ENCODE assay signal across 22 cellular contexts in the genomic region with DNA sequence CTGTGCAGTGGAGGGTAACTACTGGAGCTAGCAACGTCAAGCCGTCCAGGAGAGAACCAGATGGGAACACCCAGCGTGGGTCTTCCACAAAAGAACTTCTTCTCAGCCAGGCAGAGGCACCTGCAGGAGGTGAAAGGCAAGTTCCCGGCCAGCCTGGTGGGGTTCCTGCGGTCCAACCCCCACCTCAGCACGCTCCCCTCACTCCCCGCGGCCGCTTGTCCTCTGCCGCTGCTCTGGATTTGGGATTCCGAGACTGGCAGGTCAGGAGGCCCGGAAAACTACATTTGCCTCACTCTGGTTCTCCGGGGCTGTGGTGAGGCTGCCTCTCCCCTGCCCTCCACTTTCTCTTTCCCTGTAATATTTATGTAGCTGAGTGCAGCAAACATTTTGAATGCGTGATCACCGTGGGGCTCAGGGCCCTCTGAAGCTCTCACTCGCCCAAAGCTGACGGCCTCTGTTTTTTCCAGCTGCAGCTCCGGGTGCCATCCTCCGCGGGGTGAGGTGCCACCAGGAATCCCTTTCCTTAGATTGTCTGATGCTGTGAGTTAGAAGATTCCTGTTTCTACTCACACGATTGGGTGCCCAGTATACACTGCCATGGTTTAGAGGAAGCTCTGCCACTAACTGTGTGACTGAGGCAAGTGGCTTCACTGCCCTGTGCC.
"Had no signal": no experiment of that assay in that cellular context is flagged by ENCODE, and none has a peak within 500 bp of the region (broad histone marks: within the 10 kb centered on the region; RNA-seq: fewer than 3 reads in every experiment).

No MANE protein-coding gene starts in this region.

- DNase-seq: activated B cell treated with CpG ODN at 0.5 μM for 24 hours; activated CD4-positive, alpha-beta T cell treated with anti-CD3 and anti-CD28 coated beads, Interleukin-2, amount 10 ng/mL, durations not matched to agents 7 days and 5 days; activated CD8-positive, alpha-beta memory T cell treated with anti-CD3 and anti-CD28 coated beads for 24 hours; activated T-cell treated with anti-CD3 and anti-CD28 coated beads for 4 hours; amygdala; body of pancreas; central memory CD4-positive, alpha-beta T cell; cortex of kidney; effector CD8-positive, alpha-beta T cell; foreskin fibroblast; glutamatergic neuron; hypothalamus; kidney glomerular epithelial cell; stimulated activated CD4-positive, alpha-beta T cell treated with anti-CD3 and anti-CD28 coated beads, Interleukin-12 subunit alpha, Interleukin-12 subunit beta, amount 100 ng/mL, for 4 hours; stimulated activated CD4-positive, alpha-beta T cell treated with anti-CD3 and anti-CD28 coated beads, Interleukin-2, amount 100 ng/mL, for 24 hours; thyroid gland had no signal

- H3K27ac Mint-ChIP-seq: activated B cell treated with CpG ODN at 0.5 μM for 24 hours; activated CD4-positive, alpha-beta T cell treated with anti-CD3 and anti-CD28 coated beads, Interleukin-2, amount 10 ng/mL, durations not matched to agents 7 days and 5 days; activated naive CD4-positive, alpha-beta T cell treated with anti-CD3 and anti-CD28 coated beads, Interleukin-2, amount 50 U/mL, for 72 hours; activated T-helper 2 cell treated with anti-CD3 and anti-CD28 coated beads, Interferon-gamma antibody, Interleukin-2, Interleukin-4, amounts not matched to agents 10 μg/mL and 5 μg/mL and 100 μg/mL, durations not matched to agents 14 hours and 24 hours and 36 hours; nephron; stimulated activated effector memory CD8-positive, alpha-beta T cell treated with anti-CD3 and anti-CD28 coated beads, Interleukin-12 subunit alpha, Interleukin-12 subunit beta, amount 100 ng/mL, for 72 hours; T-helper 2 cell treated with Interferon-gamma antibody and Interleukin-4, amounts not matched to agents 5 μg/mL and 100 μg/mL, for 36 hours had no signal

- H3K27ac ChIP-seq: body of pancreas, ovary, thyroid gland had no signal

- H3K4me3 Mint-ChIP-seq: activated B cell treated with CpG ODN at 0.5 μM for 24 hours; activated CD4-positive, alpha-beta T cell treated with anti-CD3 and anti-CD28 coated beads, Interleukin-2, amount 10 ng/mL, durations not matched to agents 7 days and 5 days; nephron; stimulated activated effector memory CD8-positive, alpha-beta T cell treated with anti-CD3 and anti-CD28 coated beads, Interleukin-12 subunit alpha, Interleukin-12 subunit beta, amount 100 ng/mL, for 72 hours; T-helper 2 cell treated with Interferon-gamma antibody and Interleukin-4, amounts not matched to agents 5 μg/mL and 100 μg/mL, for 36 hours had no signal

- H3K4me1 ChIP-seq: body of pancreas, thyroid gland had no signal

- H3K36me3 Mint-ChIP-seq: activated naive CD4-positive, alpha-beta T cell treated with anti-CD3 and anti-CD28 coated beads, Interleukin-2, amount 50 U/mL, for 72 hours; stimulated activated effector memory CD8-positive, alpha-beta T cell treated with anti-CD3 and anti-CD28 coated beads, Interleukin-12 subunit alpha, Interleukin-12 subunit beta, amount 100 ng/mL, for 72 hours had no signal

- H3K4me1 Mint-ChIP-seq: activated B cell treated with CpG ODN at 0.5 μM for 24 hours; activated CD4-positive, alpha-beta T cell treated with anti-CD3 and anti-CD28 coated beads, Interleukin-2, amount 10 ng/mL, durations not matched to agents 7 days and 5 days; nephron; stimulated activated effector memory CD8-positive, alpha-beta T cell treated with anti-CD3 and anti-CD28 coated beads, Interleukin-12 subunit alpha, Interleukin-12 subunit beta, amount 100 ng/mL, for 72 hours had no signal

- H3K27me3 ChIP-seq: body of pancreas, ovary, thyroid gland had no signal

- ATAC-seq: activated naive CD4-positive, alpha-beta T cell treated with anti-CD3 and anti-CD28 coated beads, Interleukin-2, amount 50 U/mL, for 72 hours; body of pancreas; stimulated activated effector memory CD8-positive, alpha-beta T cell treated with anti-CD3 and anti-CD28 coated beads, Interleukin-12 subunit alpha, Interleukin-12 subunit beta, amount 100 ng/mL, for 72 hours had no signal

- H3K9me3 ChIP-seq: body of pancreas, ovary, thyroid gland had no signal

- H3K9me3 Mint-ChIP-seq: activated B cell treated with CpG ODN at 0.5 μM for 24 hours; activated CD4-positive, alpha-beta T cell treated with anti-CD3 and anti-CD28 coated beads, Interleukin-2, amount 10 ng/mL, durations not matched to agents 7 days and 5 days; activated naive CD4-positive, alpha-beta T cell treated with anti-CD3 and anti-CD28 coated beads, Interleukin-2, amount 50 U/mL, for 72 hours; activated T-helper 2 cell treated with anti-CD3 and anti-CD28 coated beads, Interferon-gamma antibody, Interleukin-2, Interleukin-4, amounts not matched to agents 10 μg/mL and 5 μg/mL and 100 μg/mL, durations not matched to agents 14 hours and 24 hours and 36 hours; nephron; stimulated activated effector memory CD8-positive, alpha-beta T cell treated with anti-CD3 and anti-CD28 coated beads, Interleukin-12 subunit alpha, Interleukin-12 subunit beta, amount 100 ng/mL, for 72 hours; T-helper 2 cell treated with Interferon-gamma antibody and Interleukin-4, amounts not matched to agents 5 μg/mL and 100 μg/mL, for 36 hours had no signal

- H3K4me3 ChIP-seq: body of pancreas, ovary, thyroid gland had no signal

- H3K36me3 ChIP-seq: ovary, thyroid gland had no signal
